ENCODE assay signal across 9 cellular contexts in genomic region chr2:240745456-240745855, GRCh38. TPM values are rescaled to one million over a fixed set of nuclear protein-coding genes. Genes with fewer than 3 reads are reported as not detected.
"Had no signal": no experiment of that assay in that cellular context is flagged by ENCODE, and none has a peak within 500 bp of the region (broad histone marks: within the 10 kb centered on the region; RNA-seq: fewer than 3 reads in every experiment).

No MANE protein-coding gene starts in this region.

- H3K4me3 Mint-ChIP-seq: HFFc6 had no signal

- H3K4me1 Mint-ChIP-seq: IgD-negative memory B cell had no signal

- H3K27ac Mint-ChIP-seq: HFFc6 had no signal

- ATAC-seq: HCT116, HepG2 had no signal

- H3K9me3 Mint-ChIP-seq: HFFc6, IgD-negative memory B cell had no signal

- DNase-seq: GM23248, GOT3, H7, HFFc6, KBM-7 had no signal

RNA-seq across cellular contexts. Expression of gene AQP12A, which starts 53.8 kb away (rescaled TPM):
- total RNA-seq: GM23248, H7, HepG2, HFFc6, HT1080 had no signal
